In genomic region chr3:47732143-47732542, GRCh38 we compare ENCODE assay signal across 27 cellular contexts. TPM values are rescaled to one million over a fixed set of nuclear protein-coding genes. Genes with fewer than 3 reads are reported as not detected.
DNase-seq lines count a peak whose midpoint lies in the region; ATAC-seq, FAIRE-seq and TF ChIP-seq lines count a peak whose summit lies in the region.
"Had no signal": no experiment of that assay in that cellular context is flagged by ENCODE, and none has a peak within 500 bp of the region (broad histone marks: within the 10 kb centered on the region; RNA-seq: fewer than 3 reads in every experiment).

No MANE protein-coding gene starts in this region.

- H3K9me3 Mint-ChIP-seq in activated T-cell treated with anti-CD3 and anti-CD28 coated beads, Interleukin-2, amount 50 U/mL, for 72 hours, result no peaks in the 10 kb centered on the region
- no peaks in the 10 kb centered on the region for H3K9me3 Mint-ChIP-seq in stimulated activated effector memory CD8-positive, alpha-beta T cell treated with anti-CD3 and anti-CD28 coated beads, Interleukin-12 subunit alpha, Interleukin-12 subunit beta, amount 100 ng/mL, for 72 hours
- H3K9me3 Mint-ChIP-seq: activated B cell treated with CpG ODN at 0.5 μM for 24 hours; activated CD8-positive, alpha-beta T cell treated with anti-CD3 and anti-CD28 coated beads for 36 hours; activated naive CD4-positive, alpha-beta T cell treated with anti-CD3 and anti-CD28 coated beads for 36 hours had no signal

- POLR2A ChIA-PET in HCT116 (lab: Charles Lee), result no interaction called here
- POLR2A ChIA-PET in GM12878 (lab: Charles Lee), result interaction anchor here (0.6 to 1.1 kb wide), 3 partner anchors 8 to 126 kb away, joined by 3 read pairs; no protein-coding TSS in a partner anchor

- H3K9me3 ChIP-seq in HCT116 (ENCODE audit: control insufficient read depth in 1 of 2, insufficient read depth in 1 of 2, low read depth in 1 of 2, low read length in 2 of 2), result no peaks in the 10 kb centered on the region
- H3K9me3 ChIP-seq in GM12878 (replicated peaks; ENCODE audit: control insufficient read depth, insufficient read depth, low read length), result peaks cover 6% of the 10 kb centered on the region; the same call in 2 of the 3 replicates
- H3K9me3 ChIP-seq: prostate gland, upper lobe of left lung had no signal

- 8% methylated on average over 2 of the region's 2 CpGs for WGBS in GM12878 (ENCODE audit: insufficient coverage, insufficient replicate concordance, low lambda C conversion rate, missing lambda C conversion rate)

- peak overlapping the region; percentile 76 for H3K27ac Mint-ChIP-seq in activated T-cell treated with anti-CD3 and anti-CD28 coated beads, Interleukin-2, amount 50 U/mL, for 72 hours
- peak overlapping the region; percentile 65 for H3K27ac Mint-ChIP-seq in stimulated activated effector memory CD8-positive, alpha-beta T cell treated with anti-CD3 and anti-CD28 coated beads, Interleukin-12 subunit alpha, Interleukin-12 subunit beta, amount 100 ng/mL, for 72 hours
- H3K27ac Mint-ChIP-seq: activated B cell treated with CpG ODN at 0.5 μM for 24 hours; activated CD8-positive, alpha-beta T cell treated with anti-CD3 and anti-CD28 coated beads for 36 hours; activated naive CD4-positive, alpha-beta T cell treated with anti-CD3 and anti-CD28 coated beads for 36 hours had no signal

- no peak for DNase-seq in activated T-cell treated with anti-CD3 and anti-CD28 coated beads, Interleukin-2, amount 50 U/mL, for 72 hours
- DNase-seq in activated T-cell treated with anti-CD3 and anti-CD28 coated beads for 4 hours (no peak), HCT116 (ENCODE audit: low read depth, low spot score) (no peak), GM12878 (ENCODE audit: low read depth, low spot score) (no peak), NCI-H82 (lab: John Stamatoyannopoulos, UW) (no peak), NCI-H510A (lab: John Stamatoyannopoulos, UW) (no peak)
- DNase-seq in stimulated activated effector memory CD8-positive, alpha-beta T cell treated with anti-CD3 and anti-CD28 coated beads, Interleukin-12 subunit alpha, Interleukin-12 subunit beta, amount 100 ng/mL, for 72 hours (ENCODE audit: low spot score in 2 of 2), result no peak
- no peak for DNase-seq in stimulated activated CD4-positive, alpha-beta T cell treated with anti-CD3 and anti-CD28 coated beads, Interleukin-4, amount 100 ng/mL, for 1 hour
- DNase-seq: activated B cell treated with CpG ODN at 0.5 μM for 24 hours; activated CD8-positive, alpha-beta T cell treated with anti-CD3 and anti-CD28 coated beads for 36 hours; activated naive CD4-positive, alpha-beta T cell treated with anti-CD3 and anti-CD28 coated beads for 36 hours; activated T-cell treated with anti-CD3 and anti-CD28 coated beads, Interleukin-2, amount 50 U/mL, for 1 hour; amniotic stem cell; COR-L47; DMS79; islet precursor cell; left ventricle myocardium superior; midbrain; NCI-H1105 treated with DMSO at 0.1 percent for 48 hours; NCI-H2029 treated with DMSO at 0.1 percent for 48 hours; NCI-H226; NCI-H774; Right ventricle myocardium superior; T1000; upper lobe of left lung had no signal

- peaks cover 6% of the 10 kb centered on the region for H3K4me1 Mint-ChIP-seq in activated T-cell treated with anti-CD3 and anti-CD28 coated beads, Interleukin-2, amount 50 U/mL, for 72 hours (ENCODE audit: low read depth)
- H3K4me1 Mint-ChIP-seq in stimulated activated effector memory CD8-positive, alpha-beta T cell treated with anti-CD3 and anti-CD28 coated beads, Interleukin-12 subunit alpha, Interleukin-12 subunit beta, amount 100 ng/mL, for 72 hours, result no peaks in the 10 kb centered on the region

- RAD21 ChIA-PET in HCT116 (lab: Charles Lee; ENCODE audit: low non-redundant PET in 1 of 2, low total read pairs in 2 of 2, uncharacterized antibody in 2 of 2, unreplicated experiment in 2 of 2), result no interaction called here
- RAD21 ChIA-PET in GM12878 (lab: Charles Lee; ENCODE audit: unreplicated experiment), result interaction anchor here (0.6 to 1.3 kb wide), 3 partner anchors 10 to 210 kb away, joined by 3 to 6 read pairs (median 3); no protein-coding TSS in a partner anchor

- no peak overlapping the region for H3K4me2 ChIP-seq in HCT116 (ENCODE audit: low read length)
- H3K4me2 ChIP-seq in GM12878 (ENCODE audit: control insufficient read depth, insufficient read depth), result peak overlapping the region; percentile 72
- H3K4me2 ChIP-seq: BLaER1 had no signal

- H4K20me1 ChIP-seq in HCT116 (ENCODE audit: insufficient read depth), result peaks cover 4% of the 10 kb centered on the region; the same call in 1 of the 2 replicates
- no peaks in the 10 kb centered on the region for H4K20me1 ChIP-seq in GM12878 (ENCODE audit: control insufficient read depth, insufficient read depth)

- TF ChIP-seq CTCF in HCT116 (IDR thresholded peaks at IDR 0.05 in 2 of 3, conservative IDR thresholded peaks at IDR 0.05 in 1 of 3; ENCODE audit: borderline replicate concordance in 1 of 3, insufficient read depth in 1 of 3, low read depth in 2 of 3, low read length in 2 of 3) (no peak), GM12878 (IDR thresholded peaks at IDR 0.05 in 2 of 3, conservative IDR thresholded peaks at IDR 0.05 in 1 of 3; ENCODE audit: control insufficient read depth in 2 of 3, extremely low read depth in 1 of 3, insufficient read depth in 1 of 3, low read depth in 3 of 3, low read length in 3 of 3) (no peak)

- no peak for TF ChIP-seq EP300 in GM12878 (IDR thresholded peaks at IDR 0.05; ENCODE audit: borderline replicate concordance in 1 of 2, control insufficient read depth in 1 of 2, low read depth in 2 of 2, low read length in 2 of 2)

- H3K36me3 Mint-ChIP-seq in activated T-cell treated with anti-CD3 and anti-CD28 coated beads, Interleukin-2, amount 50 U/mL, for 72 hours (ENCODE audit: insufficient read depth in 2 of 2), result peaks cover 9 to 34% of the 10 kb centered on the region in 2 donors
- peaks cover 99% of the 10 kb centered on the region for H3K36me3 Mint-ChIP-seq in stimulated activated effector memory CD8-positive, alpha-beta T cell treated with anti-CD3 and anti-CD28 coated beads, Interleukin-12 subunit alpha, Interleukin-12 subunit beta, amount 100 ng/mL, for 72 hours

- intact Hi-C loops in HCT116 (cut with micrococcal nuclease), result no loop called here
- intact Hi-C loops in GM12878 (cut with micrococcal nuclease; ENCODE audit: unreplicated experiment), result no loop called here

- H3K4me3 Mint-ChIP-seq in activated T-cell treated with anti-CD3 and anti-CD28 coated beads, Interleukin-2, amount 50 U/mL, for 72 hours, result no peak overlapping the region
- no peak overlapping the region for H3K4me3 Mint-ChIP-seq in stimulated activated effector memory CD8-positive, alpha-beta T cell treated with anti-CD3 and anti-CD28 coated beads, Interleukin-12 subunit alpha, Interleukin-12 subunit beta, amount 100 ng/mL, for 72 hours
- H3K4me3 Mint-ChIP-seq: activated B cell treated with CpG ODN at 0.5 μM for 24 hours; activated CD8-positive, alpha-beta T cell treated with anti-CD3 and anti-CD28 coated beads for 36 hours; activated naive CD4-positive, alpha-beta T cell treated with anti-CD3 and anti-CD28 coated beads for 36 hours had no signal

- H3K27me3 ChIP-seq in HCT116 (ENCODE audit: insufficient read depth, low read length) (no peaks in the 10 kb centered on the region), GM12878 (replicated peaks in 1 of 2; ENCODE audit: control insufficient read depth in 2 of 2, insufficient read depth in 2 of 2, low read length in 1 of 2) (no peaks in the 10 kb centered on the region)
- H3K27me3 ChIP-seq: BLaER1, upper lobe of left lung had no signal

- H3K4me3 ChIP-seq in HCT116 (replicated peaks in 1 of 2; ENCODE audit: low read depth in 1 of 2, low read length in 2 of 2) (no peak overlapping the region), GM12878 (no peak overlapping the region)
- H3K4me3 ChIP-seq: BLaER1, prostate gland, upper lobe of left lung had no signal

- no peak overlapping the region for H3K27ac ChIP-seq in HCT116 (ENCODE audit: low read depth, low read length)
- peak overlapping the region; percentile 60; the same call in 1 of the 2 replicates for H3K27ac ChIP-seq in GM12878 (ENCODE audit: control insufficient read depth, insufficient read depth)
- H3K27ac ChIP-seq: BLaER1, prostate gland, upper lobe of left lung had no signal

- peak; percentile 74 for FAIRE-seq in GM12878 (lab: Jason Lieb, UNC)

- H3K36me3 ChIP-seq in HCT116 (ENCODE audit: control insufficient read depth in 1 of 2, insufficient read depth in 2 of 2, low read length in 2 of 2) (peaks cover 32 to 34% of the 10 kb centered on the region in 2 experiments), GM12878 (ENCODE audit: control insufficient read depth in 2 of 2, insufficient read depth in 2 of 2, low read length in 1 of 2) (peaks cover 6 to 47% of the 10 kb centered on the region in 2 experiments)

- H3K27me3 Mint-ChIP-seq in activated T-cell treated with anti-CD3 and anti-CD28 coated beads, Interleukin-2, amount 50 U/mL, for 72 hours (ENCODE audit: low read depth), result no peaks in the 10 kb centered on the region
- H3K27me3 Mint-ChIP-seq: activated B cell treated with CpG ODN at 0.5 μM for 24 hours; activated CD8-positive, alpha-beta T cell treated with anti-CD3 and anti-CD28 coated beads for 36 hours had no signal

- BruUV-seq in HCT116 (replicated peaks; lab: Mats Ljungman, UMichigan) (TSS peak; percentile 10), GM12878 (replicated peaks; lab: Mats Ljungman, UMichigan) (no TSS peak)

- no peaks in the 10 kb centered on the region for H3K9me2 ChIP-seq in HCT116 (ENCODE audit: insufficient read depth)

- TF ChIP-seq POLR2A in HCT116 (IDR thresholded peaks at IDR 0.05; ENCODE audit: borderline replicate concordance, extremely low read depth, insufficient read depth, insufficient read length) (no peak), GM12878 (IDR thresholded peaks at IDR 0.05; ENCODE audit: low read depth, low read length) (no peak)

- TF ChIP-seq RAD21 in HCT116 (IDR thresholded peaks at IDR 0.05; ENCODE audit: low read depth) (no peak), GM12878 (IDR thresholded peaks at IDR 0.05; ENCODE audit: insufficient read depth, low read depth, low read length) (no peak)

- no peak overlapping the region for H2AFZ ChIP-seq in HCT116 (ENCODE audit: low read depth, low read length, poor library complexity, severe bottlenecking)
- H2AFZ ChIP-seq in GM12878 (ENCODE audit: control insufficient read depth, low read depth, low read length), result no peak overlapping the region

- SMC1A ChIA-PET in GM12878 (lab: Charles Lee; ENCODE audit: uncharacterized antibody, unreplicated experiment), result interaction anchor here (0.6 to 2.0 kb wide), 5 partner anchors 10 to 114 kb away, joined by 3 to 8 read pairs (median 3); no protein-coding TSS in a partner anchor

- in situ Hi-C loops in GM12878 (cut with MboI), result no loop called here

- CTCF ChIA-PET in HCT116 (lab: Charles Lee), result no interaction called here
- CTCF ChIA-PET in GM12878 (lab: Yijun Ruan, JAX), result no interaction called here

- ATAC-seq in activated T-cell treated with anti-CD3 and anti-CD28 coated beads, Interleukin-2, amount 50 U/mL, for 72 hours (replicated peaks in 1 of 2), result no peak
- no peak for ATAC-seq in HCT116
- peak; percentile 72 for ATAC-seq in GM12878
- no peak for ATAC-seq in stimulated activated effector memory CD8-positive, alpha-beta T cell treated with anti-CD3 and anti-CD28 coated beads, Interleukin-12 subunit alpha, Interleukin-12 subunit beta, amount 100 ng/mL, for 72 hours
- ATAC-seq: activated CD8-positive, alpha-beta T cell treated with anti-CD3 and anti-CD28 coated beads for 36 hours; left ventricle myocardium superior had no signal

- H3K4me1 ChIP-seq in HCT116 (ENCODE audit: control insufficient read depth in 1 of 2, insufficient read depth in 2 of 2, low read length in 2 of 2), result no peaks in the 10 kb centered on the region
- peaks cover 16% of the 10 kb centered on the region for H3K4me1 ChIP-seq in GM12878 (ENCODE audit: control insufficient read depth, insufficient read depth, low read length)
- H3K4me1 ChIP-seq: BLaER1, prostate gland, upper lobe of left lung had no signal

- peaks cover 65% of the 10 kb centered on the region for H3K79me2 ChIP-seq in HCT116 (ENCODE audit: insufficient read depth, low read length)
- H3K79me2 ChIP-seq in GM12878 (ENCODE audit: control insufficient read depth, insufficient read depth, low read length), result peaks cover 3% of the 10 kb centered on the region

- no peak overlapping the region for H3K9ac ChIP-seq in HCT116 (ENCODE audit: low read length)
- H3K9ac ChIP-seq in GM12878 (ENCODE audit: control insufficient read depth, insufficient read depth, low read length), result no peak overlapping the region
- H3K9ac ChIP-seq: BLaER1 had no signal

RNA-seq across cellular contexts. Expression of gene SMARCC1, which starts 49.5 kb away (rescaled TPM):
- 100 to 1,000 TPM in 1 of 2 donors, 10 to 100 TPM in 1; 98.0 to 118 TPM for total RNA-seq in activated T-cell treated with anti-CD3 and anti-CD28 coated beads, Interleukin-2, amount 50 U/mL, for 72 hours
- total RNA-seq in HCT116 (2021; ENCODE audit: unreplicated experiment), result 168 TPM
- 50.9 and 60.7 TPM in 2 replicates for polyA plus RNA-seq in HCT116 (2012)
- 181 and 197 TPM in 2 replicates for total RNA-seq in GM12878 (2013; cell fraction: nucleolus; rRNA removed)
- 49.2 and 55.9 TPM in 2 replicates for total RNA-seq in GM12878 (2014; rRNA removed)
- 62.7 and 65.0 TPM in 2 replicates for total RNA-seq in GM12878 (2014; rRNA removed; fragmentation: Illumina TruSeq; extraction: Trizol)
- total RNA-seq in GM12878 (2021), result 145 and 147 TPM in 2 replicates
- 37.4 TPM for polyA plus RNA-seq in GM12878 (2011; ENCODE audit: low read depth)
- polyA plus RNA-seq in GM12878 (2011; rRNA removed), result 39.4 and 65.6 TPM in 2 replicates
- polyA plus RNA-seq in GM12878 (2011; cell fraction: cytosol; rRNA removed), result 18.2 and 21.0 TPM in 2 replicates
- 35.7 and 50.6 TPM in 2 replicates for polyA plus RNA-seq in GM12878 (2011; cell fraction: nucleus; rRNA removed)
- polyA plus RNA-seq in GM12878 (2012), result 46.6 and 50.4 TPM in 2 replicates
- 84.1 and 84.5 TPM in 2 replicates for polyA plus RNA-seq in GM12878 (2014; fragmentation: Illumina TruSeq; extraction: Trizol)
- 10 to 100 TPM; 26.6 to 29.2 TPM for polyA plus RNA-seq in GM12878 (2014; fragmentation: Nextera tagmentation; extraction: Ambion mirVana)
- 33.5 and 34.4 TPM in 2 replicates for polyA plus RNA-seq in GM12878 (2014; rRNA removed)
- 100 to 1,000 TPM; 116 to 120 TPM for polyA plus RNA-seq in GM12878 (2016; fragmentation: Nextera tagmentation; extraction: Ambion mirVana)
- polyA minus RNA-seq in GM12878 (2011; rRNA and poly(A)+ RNA removed), result 56.6 and 89.7 TPM in 2 replicates
- 29.8 and 35.3 TPM in 2 replicates for polyA minus RNA-seq in GM12878 (2011; cell fraction: cytosol; rRNA and poly(A)+ RNA removed)
- 31.7 and 57.6 TPM in 2 replicates for polyA minus RNA-seq in GM12878 (2011; cell fraction: nucleus; rRNA and poly(A)+ RNA removed)
